26 cellular contexts compared by ENCODE assay signal in genomic region chr2:129767987-129768386, GRCh38.
"Had no signal": no experiment of that assay in that cellular context is flagged by ENCODE, and none has a peak within 500 bp of the region (broad histone marks: within the 10 kb centered on the region; RNA-seq: fewer than 3 reads in every experiment).

No MANE protein-coding gene starts in this region.

- H3K4me1 Mint-ChIP-seq: activated CD4-positive, alpha-beta T cell treated with anti-CD3 and anti-CD28 coated beads, Interleukin-2, amount 10 ng/mL, durations not matched to agents 24 days and 14 days; activated naive CD8-positive, alpha-beta T cell treated with anti-CD3 and anti-CD28 coated beads for 36 hours; stimulated activated naive B cell treated with anti-CD40 and anti-IgM and Interleukin-4, amounts not matched to agents 10 μg/mL and 1 μg/mL and 100 μg/mL, for 72 hours had no signal

- H3K36me3 Mint-ChIP-seq: activated CD4-positive, alpha-beta memory T cell treated with anti-CD3 and anti-CD28 coated beads for 36 hours; activated naive CD8-positive, alpha-beta T cell treated with anti-CD3 and anti-CD28 coated beads for 36 hours; stimulated activated naive B cell treated with anti-CD40 and anti-IgM and Interleukin-4, amounts not matched to agents 10 μg/mL and 1 μg/mL and 100 μg/mL, for 72 hours had no signal

- H3K27me3 Mint-ChIP-seq: activated CD4-positive, alpha-beta T cell treated with anti-CD3 and anti-CD28 coated beads, Interleukin-2, amount 10 ng/mL, durations not matched to agents 24 days and 14 days; activated naive CD8-positive, alpha-beta T cell treated with anti-CD3 and anti-CD28 coated beads for 36 hours had no signal

- H3K27ac ChIP-seq: adrenal gland, body of pancreas, cardiac muscle cell, coronary artery, esophagus squamous epithelium, parathyroid adenoma, psoas muscle, tibial nerve had no signal

- H3K4me3 Mint-ChIP-seq: activated CD4-positive, alpha-beta memory T cell treated with anti-CD3 and anti-CD28 coated beads for 36 hours; activated CD4-positive, alpha-beta T cell treated with anti-CD3 and anti-CD28 coated beads, Interleukin-2, amount 10 ng/mL, durations not matched to agents 24 days and 14 days; activated naive CD8-positive, alpha-beta T cell treated with anti-CD3 and anti-CD28 coated beads for 36 hours; activated T-cell treated with anti-CD3 and anti-CD28 coated beads, Interleukin-2, amount 50 U/mL, for 4 hours; stimulated activated naive B cell treated with anti-CD40 and anti-IgM and Interleukin-4, amounts not matched to agents 10 μg/mL and 1 μg/mL and 100 μg/mL, for 72 hours had no signal

- DNase-seq: activated CD4-positive, alpha-beta memory T cell treated with anti-CD3 and anti-CD28 coated beads for 36 hours; activated CD4-positive, alpha-beta T cell treated with anti-CD3 and anti-CD28 coated beads, Interleukin-2, amount 10 ng/mL, durations not matched to agents 24 days and 14 days; activated CD4-positive, CD25-positive, alpha-beta regulatory T cell treated with anti-CD3 and anti-CD28 coated beads, Interleukin-2, amount 50 U/mL, for 72 hours; activated naive CD4-positive, alpha-beta T cell treated with Interleukin-2 at 50 U/mL for 16 hours; activated naive CD8-positive, alpha-beta T cell treated with anti-CD3 and anti-CD28 coated beads for 36 hours; activated T-cell treated with anti-CD3 and anti-CD28 coated beads, Interleukin-2, amount 50 U/mL, for 4 hours; adrenal gland; aorta; body of pancreas; esophagus squamous epithelium; foreskin melanocyte; glutamatergic neuron; left cardiac atrium; left ventricle myocardium superior; occipital lobe; psoas muscle; stimulated activated CD4-positive, alpha-beta T cell treated with anti-CD3 and anti-CD28 coated beads, Interleukin-1b, Interleukin-23, amount 100 ng/mL, for 48 hours; stimulated activated CD4-positive, alpha-beta T cell treated with anti-CD3 and anti-CD28 coated beads, Interleukin-4, amount 100 ng/mL, for 4 hours; stimulated activated naive B cell treated with anti-CD40 and anti-IgM and Interleukin-4, amounts not matched to agents 10 μg/mL and 1 μg/mL and 100 μg/mL, for 72 hours; T-helper 2 cell had no signal

- H3K4me2 ChIP-seq: smooth muscle cell had no signal

- H3K9me3 ChIP-seq: adrenal gland, body of pancreas, esophagus squamous epithelium, psoas muscle, tibial nerve had no signal

- H2AFZ ChIP-seq: parathyroid adenoma had no signal

- H3K27ac Mint-ChIP-seq: activated CD4-positive, alpha-beta memory T cell treated with anti-CD3 and anti-CD28 coated beads for 36 hours; activated CD4-positive, alpha-beta T cell treated with anti-CD3 and anti-CD28 coated beads, Interleukin-2, amount 10 ng/mL, durations not matched to agents 24 days and 14 days; activated naive CD8-positive, alpha-beta T cell treated with anti-CD3 and anti-CD28 coated beads for 36 hours; activated T-helper 2 cell treated with anti-CD3 and anti-CD28 coated beads, Interferon-gamma antibody, Interleukin-2, Interleukin-4, amounts not matched to agents 10 μg/mL and 5 μg/mL and 100 μg/mL, durations not matched to agents 14 hours and 24 hours and 36 hours; stimulated activated naive B cell treated with anti-CD40 and anti-IgM and Interleukin-4, amounts not matched to agents 10 μg/mL and 1 μg/mL and 100 μg/mL, for 72 hours had no signal

- H3K27me3 ChIP-seq: body of pancreas, cardiac muscle cell, tibial nerve had no signal

- H3K9me3 Mint-ChIP-seq: activated CD4-positive, alpha-beta T cell treated with anti-CD3 and anti-CD28 coated beads, Interleukin-2, amount 10 ng/mL, durations not matched to agents 24 days and 14 days; activated naive CD8-positive, alpha-beta T cell treated with anti-CD3 and anti-CD28 coated beads for 36 hours; activated T-helper 2 cell treated with anti-CD3 and anti-CD28 coated beads, Interferon-gamma antibody, Interleukin-2, Interleukin-4, amounts not matched to agents 10 μg/mL and 5 μg/mL and 100 μg/mL, durations not matched to agents 14 hours and 24 hours and 36 hours had no signal

- H3K36me3 ChIP-seq: adrenal gland, cardiac muscle cell, esophagus squamous epithelium, tibial nerve had no signal

- H3K4me3 ChIP-seq: adrenal gland, body of pancreas, cardiac muscle cell, coronary artery, esophagus squamous epithelium, psoas muscle, smooth muscle cell, tibial nerve had no signal

- H3K4me1 ChIP-seq: adrenal gland, esophagus squamous epithelium, parathyroid adenoma, psoas muscle, tibial nerve had no signal

- H3K9ac ChIP-seq: parathyroid adenoma had no signal

- H3K79me2 ChIP-seq: parathyroid adenoma had no signal

- ATAC-seq: activated T-cell treated with anti-CD3 and anti-CD28 coated beads, Interleukin-2, amount 50 U/mL, for 4 hours; body of pancreas; left cardiac atrium; left ventricle myocardium superior; psoas muscle; stimulated activated naive B cell treated with anti-CD40 and anti-IgM and Interleukin-4, amounts not matched to agents 10 μg/mL and 1 μg/mL and 100 μg/mL, for 72 hours had no signal
